23 cellular contexts compared by ENCODE assay signal in genomic region chr2:219332542-219332941, GRCh38. TPM values are rescaled to one million over a fixed set of nuclear protein-coding genes. Genes with fewer than 3 reads are reported as not detected.
"Had no signal": no experiment of that assay in that cellular context is flagged by ENCODE, and none has a peak within 500 bp of the region (broad histone marks: within the 10 kb centered on the region; RNA-seq: fewer than 3 reads in every experiment).

Gene RESP18, minus strand, starts transcription at chr2:219332744.

- H3K36me3 ChIP-seq: gastroesophageal sphincter, left lung, thyroid gland, uterus had no signal

- H3K4me1 ChIP-seq: gastroesophageal sphincter, left lung, thyroid gland, uterus had no signal

- H3K4me3 Mint-ChIP-seq: activated CD4-positive, alpha-beta T cell treated with anti-CD3 and anti-CD28 coated beads for 36 hours; activated CD8-positive, alpha-beta T cell treated with anti-CD3 and anti-CD28 coated beads, Interleukin-2, amount 10 ng/mL, durations not matched to agents 7 days and 5 days; activated naive CD4-positive, alpha-beta T cell treated with anti-CD3 and anti-CD28 coated beads for 36 hours; activated T-helper 1 cell treated with anti-CD3 and anti-CD28 coated beads, Interleukin-12 subunit alpha, Interleukin-12 subunit beta, Interleukin-2, Interleukin-4 antibody, amounts not matched to agents 30 ng/mL and 10 ng/mL and 1 ng/mL, durations not matched to agents 14 hours and 24 hours and 36 hours; natural killer cell treated with Interleukin-12 subunit alpha and Interleukin-12 subunit beta and Interleukin-15 and Interleukin-18, amount 100 ng/mL, for 72 hours had no signal

- H3K79me2 ChIP-seq: hepatocyte had no signal

- H3K4me3 ChIP-seq: coronary artery, gastroesophageal sphincter, hepatocyte, left lung, thyroid gland, uterus had no signal

- H3K9me3 Mint-ChIP-seq: activated T-helper 1 cell treated with anti-CD3 and anti-CD28 coated beads, Interleukin-12 subunit alpha, Interleukin-12 subunit beta, Interleukin-2, Interleukin-4 antibody, amounts not matched to agents 30 ng/mL and 10 ng/mL and 1 ng/mL, durations not matched to agents 14 hours and 24 hours and 36 hours had no signal

- ATAC-seq: activated CD4-positive, alpha-beta T cell treated with anti-CD3 and anti-CD28 coated beads for 36 hours; activated CD8-positive, alpha-beta T cell treated with anti-CD3 and anti-CD28 coated beads, Interleukin-2, amount 10 ng/mL, durations not matched to agents 7 days and 5 days; gastroesophageal sphincter; natural killer cell treated with Interleukin-12 subunit alpha and Interleukin-12 subunit beta and Interleukin-15 and Interleukin-18, amount 100 ng/mL, for 72 hours had no signal

- DNase-seq: activated CD4-positive, alpha-beta T cell treated with anti-CD3 and anti-CD28 coated beads for 36 hours; activated CD8-positive, alpha-beta memory T cell treated with anti-CD3 and anti-CD28 coated beads, Interleukin-2, amount 50 U/mL, for 48 hours; activated CD8-positive, alpha-beta T cell treated with anti-CD3 and anti-CD28 coated beads, Interleukin-2, amount 10 ng/mL, durations not matched to agents 7 days and 5 days; activated naive CD4-positive, alpha-beta T cell treated with anti-CD3 and anti-CD28 coated beads for 36 hours; central memory CD4-positive, alpha-beta T cell; effector memory CD4-positive, alpha-beta T cell; islet precursor cell; occipital lobe; stimulated activated CD4-positive, alpha-beta T cell treated with anti-CD3 and anti-CD28 coated beads, Interleukin-15, amount 100 ng/mL, for 24 hours; stimulated activated CD4-positive, alpha-beta T cell treated with anti-CD3 and anti-CD28 coated beads, Interleukin-4, amount 100 ng/mL, for 4 hours; T-helper 1 cell; thyroid gland; uterus had no signal

- H3K4me2 ChIP-seq: hepatocyte had no signal

- H2AFZ ChIP-seq: hepatocyte had no signal

- H3K4me1 Mint-ChIP-seq: activated CD4-positive, alpha-beta T cell treated with anti-CD3 and anti-CD28 coated beads for 36 hours had no signal

- H3K27ac ChIP-seq: coronary artery, epithelial cell of prostate, gastroesophageal sphincter, hepatocyte, left lung, thyroid gland, uterus, VCaP had no signal

- H3K27ac Mint-ChIP-seq: activated CD4-positive, alpha-beta T cell treated with anti-CD3 and anti-CD28 coated beads for 36 hours; activated CD8-positive, alpha-beta T cell treated with anti-CD3 and anti-CD28 coated beads, Interleukin-2, amount 10 ng/mL, durations not matched to agents 7 days and 5 days; activated naive CD4-positive, alpha-beta T cell treated with anti-CD3 and anti-CD28 coated beads for 36 hours; activated T-helper 1 cell treated with anti-CD3 and anti-CD28 coated beads, Interleukin-12 subunit alpha, Interleukin-12 subunit beta, Interleukin-2, Interleukin-4 antibody, amounts not matched to agents 30 ng/mL and 10 ng/mL and 1 ng/mL, durations not matched to agents 14 hours and 24 hours and 36 hours; natural killer cell treated with Interleukin-12 subunit alpha and Interleukin-12 subunit beta and Interleukin-15 and Interleukin-18, amount 100 ng/mL, for 72 hours had no signal

- H3K9me3 ChIP-seq: left lung, thyroid gland, uterus had no signal

RNA-seq across cellular contexts. Expression of gene RESP18, which starts in this region (rescaled TPM):
- total RNA-seq: activated CD4-positive, alpha-beta T cell treated with anti-CD3 and anti-CD28 coated beads for 36 hours; activated CD8-positive, alpha-beta T cell treated with anti-CD3 and anti-CD28 coated beads, Interleukin-2, amount 10 ng/mL, durations not matched to agents 7 days and 5 days; activated naive CD4-positive, alpha-beta T cell treated with anti-CD3 and anti-CD28 coated beads for 36 hours; activated T-helper 1 cell treated with anti-CD3 and anti-CD28 coated beads, Interleukin-12 subunit alpha, Interleukin-12 subunit beta, Interleukin-2, Interleukin-4 antibody, amounts not matched to agents 30 ng/mL and 10 ng/mL and 1 ng/mL, durations not matched to agents 14 hours and 24 hours and 36 hours; gastroesophageal sphincter; hepatocyte; left lung; mucosa of gallbladder; natural killer cell treated with Interleukin-12 subunit alpha and Interleukin-12 subunit beta and Interleukin-15 and Interleukin-18, amount 100 ng/mL, for 72 hours; occipital lobe; thyroid gland; uterus had no signal
- polyA plus RNA-seq: adipose tissue, hepatocyte had no signal
